In the genomic region with DNA sequence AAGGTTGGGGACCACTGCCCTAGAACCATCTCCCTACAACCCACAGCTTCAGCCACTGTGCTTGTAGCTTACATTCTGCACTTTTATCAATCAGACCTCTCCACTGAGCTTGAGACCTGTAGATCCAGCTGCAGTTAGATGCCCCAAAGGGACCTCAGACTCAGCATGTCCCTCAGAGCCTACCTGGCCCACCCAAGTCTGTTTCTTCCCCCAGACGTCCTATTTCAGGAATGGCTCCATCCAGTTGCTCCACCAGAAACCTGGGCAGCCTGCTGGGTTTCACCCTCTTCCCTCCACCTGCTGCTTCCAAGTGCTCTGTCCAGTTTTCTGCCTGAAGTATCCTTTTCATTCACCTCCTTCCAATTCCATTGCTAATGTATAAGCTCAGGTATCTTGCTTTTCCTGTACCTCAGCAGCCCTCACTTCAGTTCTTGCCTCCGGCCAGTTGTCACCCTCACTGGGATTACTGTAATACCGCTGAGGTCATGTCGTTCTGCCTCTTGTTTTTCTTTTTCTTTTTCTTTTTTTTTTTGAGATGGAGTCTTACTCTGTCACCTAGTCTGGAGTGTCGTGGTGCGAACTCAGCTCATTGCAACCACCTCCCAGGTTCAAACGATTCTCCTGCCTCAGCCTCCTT, we compare ENCODE assay signal across 13 cellular contexts. TPM values are rescaled to one million over a fixed set of nuclear protein-coding genes. Genes with fewer than 3 reads are reported as not detected.
DNase-seq lines count a peak whose midpoint lies in the region; ATAC-seq and TF ChIP-seq lines count a peak whose summit lies in the region.
"Had no signal": no experiment of that assay in that cellular context is flagged by ENCODE, and none has a peak within 500 bp of the region (broad histone marks: within the 10 kb centered on the region; RNA-seq: fewer than 3 reads in every experiment).

No MANE protein-coding gene starts in this region.

- no peak for ATAC-seq in CD4-positive, CD25-positive, alpha-beta regulatory T cell (ENCODE audit: low read depth in 2 of 2)
- peak; percentile 32 for ATAC-seq in esophagus mucosa
- ATAC-seq in stimulated activated effector memory CD8-positive, alpha-beta T cell treated with anti-CD3 and anti-CD28 coated beads, Interleukin-12 subunit alpha, Interleukin-12 subunit beta, amount 100 ng/mL, for 72 hours: no peak
- no peak for ATAC-seq in effector memory CD8-positive, alpha-beta T cell (replicated peaks)
- ATAC-seq: HepG2 had no signal

- no peak overlapping the region for H4K8ac ChIP-seq in neuronal stem cell (ENCODE audit: low read depth, low read length)

- peaks cover 4% of the 10 kb centered on the region for H3K36me3 Mint-ChIP-seq in CD4-positive, CD25-positive, alpha-beta regulatory T cell
- no peaks in the 10 kb centered on the region for H3K36me3 Mint-ChIP-seq in stimulated activated effector memory CD8-positive, alpha-beta T cell treated with anti-CD3 and anti-CD28 coated beads, Interleukin-12 subunit alpha, Interleukin-12 subunit beta, amount 100 ng/mL, for 72 hours
- H3K36me3 Mint-ChIP-seq in effector memory CD8-positive, alpha-beta T cell (ENCODE audit: insufficient read depth): peaks cover 7% of the 10 kb centered on the region

- H4K91ac ChIP-seq in neuronal stem cell (ENCODE audit: low read depth, low read length, poor library complexity): no peak overlapping the region

- WGBS in neuronal stem cell (ENCODE audit: extremely low coverage in 2 of 2, insufficient read length in 2 of 2, insufficient replicate concordance in 1 of 2), 2 donors: no CpG with 5 or more reads among the region's 7 CpGs

- H3K9me3 Mint-ChIP-seq in CD4-positive, CD25-positive, alpha-beta regulatory T cell: no peaks in the 10 kb centered on the region
- no peaks in the 10 kb centered on the region for H3K9me3 Mint-ChIP-seq in stimulated activated effector memory CD8-positive, alpha-beta T cell treated with anti-CD3 and anti-CD28 coated beads, Interleukin-12 subunit alpha, Interleukin-12 subunit beta, amount 100 ng/mL, for 72 hours
- H3K9me3 Mint-ChIP-seq in effector memory CD8-positive, alpha-beta T cell: no peaks in the 10 kb centered on the region
- H3K9me3 Mint-ChIP-seq: CD8-positive, alpha-beta memory T cell had no signal

- H3K27ac ChIP-seq in CD4-positive, CD25-positive, alpha-beta regulatory T cell (ENCODE audit: insufficient read depth, low read length, poor library complexity, severe bottlenecking): no peak overlapping the region
- H3K27ac ChIP-seq in DOHH2 (ENCODE audit: low read depth, low read length) (peak overlapping the region; percentile 100), neuronal stem cell (replicated peaks; ENCODE audit: low read length) (no peak overlapping the region)
- H3K27ac ChIP-seq: C4-2B had no signal

- H3K9ac ChIP-seq in neuronal stem cell (ENCODE audit: low read depth, low read length, poor library complexity): no peak overlapping the region

- no peaks in the 10 kb centered on the region for H3K36me3 ChIP-seq in CD4-positive, CD25-positive, alpha-beta regulatory T cell (ENCODE audit: control insufficient read depth, insufficient read depth, low read length)
- peaks cover 5% of the 10 kb centered on the region for H3K36me3 ChIP-seq in DOHH2 (ENCODE audit: control insufficient read depth, low read length)
- H3K36me3 ChIP-seq in neuronal stem cell (replicated peaks in 1 of 2; ENCODE audit: control insufficient read depth in 2 of 2, insufficient read depth in 2 of 2, low read length in 2 of 2): no peaks in the 10 kb centered on the region
- H3K36me3 ChIP-seq: BE2C, HAP-1 had no signal

- H3K4me3 Mint-ChIP-seq in CD4-positive, CD25-positive, alpha-beta regulatory T cell: no peak overlapping the region
- H3K4me3 Mint-ChIP-seq in stimulated activated effector memory CD8-positive, alpha-beta T cell treated with anti-CD3 and anti-CD28 coated beads, Interleukin-12 subunit alpha, Interleukin-12 subunit beta, amount 100 ng/mL, for 72 hours: no peak overlapping the region
- H3K4me3 Mint-ChIP-seq in effector memory CD8-positive, alpha-beta T cell: no peak overlapping the region
- H3K4me3 Mint-ChIP-seq: CD8-positive, alpha-beta memory T cell had no signal

- peaks cover 65% of the 10 kb centered on the region for H3F3A ChIP-seq in DOHH2 (ENCODE audit: control insufficient read depth, insufficient read depth)

- H2BK12ac ChIP-seq in neuronal stem cell (ENCODE audit: low read length): no peak overlapping the region

- no peak overlapping the region for H2BK5ac ChIP-seq in neuronal stem cell (ENCODE audit: low read length)

- H2BK120ac ChIP-seq in neuronal stem cell (ENCODE audit: low read depth, low read length): no peak overlapping the region

- H2BK15ac ChIP-seq in neuronal stem cell (ENCODE audit: low read length): no peak overlapping the region

- H3K4me2 ChIP-seq in DOHH2 (ENCODE audit: low read length) (peak overlapping the region; percentile 37), neuronal stem cell (ENCODE audit: insufficient read depth, low read length, poor library complexity, severe bottlenecking) (no peak overlapping the region)

- no peak overlapping the region for H2AFZ ChIP-seq in neuronal stem cell (ENCODE audit: low read length)

- H3K79me1 ChIP-seq in neuronal stem cell (ENCODE audit: low read depth, low read length): no peaks in the 10 kb centered on the region

- no peak for DNase-seq in CD4-positive, CD25-positive, alpha-beta regulatory T cell
- peak in 1 of 2 donors; percentile 38 for DNase-seq in stimulated activated effector memory CD8-positive, alpha-beta T cell treated with anti-CD3 and anti-CD28 coated beads, Interleukin-12 subunit alpha, Interleukin-12 subunit beta, amount 100 ng/mL, for 72 hours (ENCODE audit: low spot score in 2 of 2)
- DNase-seq in NCI-H1092 treated with DMSO at 0.1 percent for 48 hours (lab: John Stamatoyannopoulos, UW): no peak
- no peak for DNase-seq in neuronal stem cell (ENCODE audit: low spot score)
- no peak for DNase-seq in effector memory CD8-positive, alpha-beta T cell
- DNase-seq: BE2C; CD8-positive, alpha-beta memory T cell; DMS53 had no signal

- no peaks in the 10 kb centered on the region for H3K27me3 Mint-ChIP-seq in CD4-positive, CD25-positive, alpha-beta regulatory T cell
- no peaks in the 10 kb centered on the region for H3K27me3 Mint-ChIP-seq in effector memory CD8-positive, alpha-beta T cell

- no peaks in the 10 kb centered on the region for H3K27me3 ChIP-seq in CD4-positive, CD25-positive, alpha-beta regulatory T cell (ENCODE audit: control insufficient read depth, insufficient read depth, low read length)
- H3K27me3 ChIP-seq in DOHH2 (ENCODE audit: control insufficient read depth, low read length): no peaks in the 10 kb centered on the region
- peaks cover 0 to 1% (median 0%) of the 10 kb centered on the region in 3 experiments for H3K27me3 ChIP-seq in neuronal stem cell (ENCODE audit: control insufficient read depth in 3 of 3, insufficient read depth in 3 of 3, low read depth in 1 of 3, low read length in 3 of 3)
- H3K27me3 ChIP-seq: BE2C had no signal

- no peak overlapping the region for H3K4ac ChIP-seq in neuronal stem cell (ENCODE audit: low read length)

- H3K9me3 ChIP-seq in CD4-positive, CD25-positive, alpha-beta regulatory T cell (ENCODE audit: control insufficient read depth in 2 of 2, low read length in 2 of 2): no peaks in the 10 kb centered on the region
- H3K9me3 ChIP-seq in DOHH2 (ENCODE audit: control insufficient read depth, insufficient read depth, low read length) (no peaks in the 10 kb centered on the region), neuronal stem cell (replicated peaks in 1 of 2; ENCODE audit: control insufficient read depth in 2 of 2, insufficient read depth in 1 of 2, low read depth in 1 of 2, low read length in 2 of 2) (no peaks in the 10 kb centered on the region)
- H3K9me3 ChIP-seq: BE2C, HAP-1 had no signal

- H3K23ac ChIP-seq in neuronal stem cell (ENCODE audit: low read depth, low read length, poor library complexity): no peak overlapping the region

- no peak overlapping the region for H3K14ac ChIP-seq in neuronal stem cell (ENCODE audit: low read length)

- no peak overlapping the region for H3K4me3 ChIP-seq in CD4-positive, CD25-positive, alpha-beta regulatory T cell (ENCODE audit: low read depth, low read length)
- H3K4me3 ChIP-seq in DOHH2 (ENCODE audit: low read length) (no peak overlapping the region), neuronal stem cell (ENCODE audit: low read length in 2 of 2) (no peak overlapping the region)
- H3K4me3 ChIP-seq: HAP-1 had no signal

- peaks cover 49% of the 10 kb centered on the region for H3K79me2 ChIP-seq in DOHH2 (ENCODE audit: control insufficient read depth, low read length)

- no peak overlapping the region for H3K18ac ChIP-seq in neuronal stem cell (ENCODE audit: low read length)

- H4K20me1 ChIP-seq in DOHH2 (ENCODE audit: control insufficient read depth, insufficient read depth, low read depth, low read length): no peaks in the 10 kb centered on the region

- no peak overlapping the region for H2AK5ac ChIP-seq in neuronal stem cell (ENCODE audit: low read depth, low read length)

- no peak for TF ChIP-seq CTCF in DOHH2 (IDR thresholded peaks at IDR 0.05; ENCODE audit: low read depth, low read length, poor library complexity, severe bottlenecking)

- H3K9me2 ChIP-seq in DOHH2 (replicated peaks; ENCODE audit: control insufficient read depth, low read length): no peaks in the 10 kb centered on the region

- peak overlapping the region in 2 of 3 donors; percentile 12 to 82 for H3K27ac Mint-ChIP-seq in CD4-positive, CD25-positive, alpha-beta regulatory T cell
- H3K27ac Mint-ChIP-seq in stimulated activated effector memory CD8-positive, alpha-beta T cell treated with anti-CD3 and anti-CD28 coated beads, Interleukin-12 subunit alpha, Interleukin-12 subunit beta, amount 100 ng/mL, for 72 hours: peak overlapping the region; percentile 26
- peak overlapping the region in 1 of 2 donors; percentile 18 for H3K27ac Mint-ChIP-seq in effector memory CD8-positive, alpha-beta T cell

- peaks cover 4 to 7% (median 6%) of the 10 kb centered on the region in 4 donors for H3K4me1 Mint-ChIP-seq in CD4-positive, CD25-positive, alpha-beta regulatory T cell
- H3K4me1 Mint-ChIP-seq in stimulated activated effector memory CD8-positive, alpha-beta T cell treated with anti-CD3 and anti-CD28 coated beads, Interleukin-12 subunit alpha, Interleukin-12 subunit beta, amount 100 ng/mL, for 72 hours: peaks cover 6% of the 10 kb centered on the region
- H3K4me1 Mint-ChIP-seq in effector memory CD8-positive, alpha-beta T cell (ENCODE audit: low read depth in 2 of 2): no peaks in the 10 kb centered on the region

- no peaks in the 10 kb centered on the region for H3K4me1 ChIP-seq in CD4-positive, CD25-positive, alpha-beta regulatory T cell (ENCODE audit: control insufficient read depth, insufficient read depth, low read length, poor library complexity, severe bottlenecking)
- H3K4me1 ChIP-seq in DOHH2 (ENCODE audit: control insufficient read depth, low read length) (peaks cover 99% of the 10 kb centered on the region), neuronal stem cell (ENCODE audit: control insufficient read depth in 2 of 2, insufficient read depth in 1 of 2, low read depth in 1 of 2, low read length in 2 of 2) (peaks cover 0 to 2% of the 10 kb centered on the region in 2 donors)
- H3K4me1 ChIP-seq: BE2C, HAP-1 had no signal

RNA-seq across cellular contexts. Expression of gene GNA13, which starts 55.0 kb away (rescaled TPM):
- total RNA-seq in CD4-positive, CD25-positive, alpha-beta regulatory T cell: 127 TPM
- 10 to 100 TPM; 51.4 to 58.0 (median 53.3) TPM for polyA plus RNA-seq in CD4-positive, CD25-positive, alpha-beta regulatory T cell
- total RNA-seq in esophagus mucosa: 16.9 TPM
- 28.1 TPM for polyA plus RNA-seq in neuronal stem cell (2013, experiment 1 of 2)
- 29.3 TPM for polyA plus RNA-seq in neuronal stem cell (2013, experiment 2 of 2)
